Comparison of ENCODE assay signal across 14 cellular contexts in genomic region chr6:41724638-41725501, GRCh38. TPM values are rescaled to one million over a fixed set of nuclear protein-coding genes. Genes with fewer than 3 reads are reported as not detected.
DNase-seq lines count a peak whose midpoint lies in the region; ATAC-seq, FAIRE-seq and TF ChIP-seq lines count a peak whose summit lies in the region.
"Had no signal": no experiment of that assay in that cellular context is flagged by ENCODE, and none has a peak within 500 bp of the region (broad histone marks: within the 10 kb centered on the region; RNA-seq: fewer than 3 reads in every experiment).

No MANE protein-coding gene starts in this region.

- H3K36me3 ChIP-seq in HepG2 (replicated peaks in 1 of 2; ENCODE audit: control insufficient read depth in 1 of 2, insufficient read depth in 2 of 2, low read length in 2 of 2) (no peaks in the 10 kb centered on the region), right lobe of liver (no peaks in the 10 kb centered on the region)

- peaks cover 3% of the 10 kb centered on the region for H3K27me3 Mint-ChIP-seq in mesothelial cell of epicardium (ENCODE audit: low read depth)

- peak overlapping the region; percentile 25; the same call in 1 of the 2 replicates for H3K4me2 ChIP-seq in HepG2 (ENCODE audit: low read depth, low read length)

- WGBS in HepG2 (ENCODE audit: low lambda C conversion rate), result 71% methylated on average over 7 of the region's 10 CpGs
- WGBS in right lobe of liver (ENCODE audit: insufficient coverage, low coverage, low lambda C conversion rate, missing lambda C conversion rate), result 57% methylated on average over 3 of the region's 10 CpGs

- H3K27ac ChIP-seq in HepG2 (ENCODE audit: extremely low read length, insufficient read depth, low read length) (no peak overlapping the region), right lobe of liver (no peak overlapping the region), angular gyrus (ENCODE audit: low read depth, low read length) (peak overlapping the region; percentile 56)
- H3K27ac ChIP-seq: PC-9 had no signal

- no peak overlapping the region; a peak in 1 of 6 replicates for H3K4me3 ChIP-seq in HepG2 (replicated peaks in 1 of 3; ENCODE audit: insufficient read depth in 1 of 3, low read depth in 2 of 3, low read length in 3 of 3)
- no peak overlapping the region for H3K4me3 ChIP-seq in right lobe of liver
- H3K4me3 ChIP-seq: PC-9 had no signal

- CTCF ChIA-PET in HepG2 (lab: Yijun Ruan, JAX; ENCODE audit: low intra/inter-chr PET ratio, low total read pairs), result no interaction called here

- H3K9me3 ChIP-seq in HepG2 (ENCODE audit: low read length) (no peaks in the 10 kb centered on the region), right lobe of liver (no peaks in the 10 kb centered on the region)

- TF ChIP-seq RAD21 in HepG2 (CRISPR knock-in tag; IDR thresholded peaks at IDR 0.05), result no peak

- peaks cover 5% of the 10 kb centered on the region for H3K79me2 ChIP-seq in HepG2 (ENCODE audit: insufficient read depth, low read length)

- BruUV-seq in HepG2 (replicated peaks; lab: Mats Ljungman, UMichigan), result no TSS peak

- TF ChIP-seq EP300 in HepG2 (IDR thresholded peaks at IDR 0.05; ENCODE audit: low read depth in 2 of 2, low read length in 2 of 2) (no peak), HepG2 (CRISPR knock-in tag; IDR thresholded peaks at IDR 0.05; ENCODE audit: borderline replicate concordance) (no peak)

- FAIRE-seq in HepG2 (lab: Jason Lieb, UNC), result no peak
- FAIRE-seq: H54, TTC549 had no signal

- H4K20me1 ChIP-seq in HepG2 (ENCODE audit: insufficient read depth, low read length), result no peaks in the 10 kb centered on the region

- H3K4me1 Mint-ChIP-seq in mesothelial cell of epicardium, result peaks cover 20% of the 10 kb centered on the region

- no peak for TF ChIP-seq CTCF in HepG2 (CRISPR knock-in tag; IDR thresholded peaks at IDR 0.05)
- no peak for TF ChIP-seq CTCF in right lobe of liver (IDR thresholded peaks at IDR 0.05)
- no peak for TF ChIP-seq CTCF in mesothelial cell of epicardium (IDR thresholded peaks at IDR 0.05; ENCODE audit: unreplicated experiment)

- POLR2A ChIA-PET in HepG2 (lab: Yijun Ruan, JAX), result interaction anchor here (1.8 to 2.5 kb wide), 2 partner anchors 9 to 44 kb away, joined by 5 to 21 read pairs; no protein-coding TSS in a partner anchor

- 0 out of 2 replicates have a peak overlapping the region, but pooled peaks have one; percentile 2 for H3K9ac ChIP-seq in HepG2 (ENCODE audit: insufficient read depth, low read depth, low read length)

- H3K4me1 ChIP-seq in HepG2 (ENCODE audit: insufficient read depth, low read length) (peaks cover 61% of the 10 kb centered on the region), right lobe of liver (no peaks in the 10 kb centered on the region)

- H3K9me3 Mint-ChIP-seq in mesothelial cell of epicardium, result no peaks in the 10 kb centered on the region

- H3K27me3 ChIP-seq in HepG2 (ENCODE audit: control insufficient read depth in 1 of 2, insufficient read depth in 2 of 2, low read length in 2 of 2), result no peaks in the 10 kb centered on the region
- H3K27me3 ChIP-seq in right lobe of liver, result no peaks in the 10 kb centered on the region

- no peaks in the 10 kb centered on the region for H3K36me3 Mint-ChIP-seq in mesothelial cell of epicardium

- no peak overlapping the region for H2AFZ ChIP-seq in HepG2 (ENCODE audit: low read length)
- H2AFZ ChIP-seq: PC-9 had no signal

- no peak for DNase-seq in HepG2 (ENCODE audit: low spot score)
- no peak for DNase-seq in right lobe of liver
- no peak for DNase-seq in mesothelial cell of epicardium (ENCODE audit: low spot score in 2 of 2, unreplicated experiment in 2 of 2)
- no peak for DNase-seq in NCI-H1048 (lab: John Stamatoyannopoulos, UW)
- DNase-seq in NCI-H146 (lab: John Stamatoyannopoulos, UW), result no peak
- DNase-seq in Ammon's horn (ENCODE audit: low spot score), result no peak
- DNase-seq: GDM1; PC-9; stimulated activated CD4-positive, alpha-beta T cell treated with anti-CD3 and anti-CD28 coated beads, Interleukin-1b, Interleukin-23, amount 100 ng/mL, for 48 hours had no signal

- TF ChIP-seq POLR2A in HepG2 (IDR thresholded peaks at IDR 0.05; ENCODE audit: insufficient read depth in 1 of 2, low read depth in 2 of 2, low read length in 2 of 2) (no peak), right lobe of liver (IDR thresholded peaks at IDR 0.05) (no peak)

- H3K27ac Mint-ChIP-seq in mesothelial cell of epicardium, result peak overlapping the region; percentile 16

- ATAC-seq in HepG2 (peak; percentile 6; the same call in 1 of the 3 replicates), right lobe of liver (no peak), GM21825 (IDR thresholded peaks at IDR 0.05; ENCODE audit: unreplicated experiment) (no peak)
- ATAC-seq: esophagus mucosa had no signal

- intact Hi-C loops in HepG2 (cut with micrococcal nuclease; ENCODE audit: unreplicated experiment) (loop anchor here (10.0 kb wide), 1 partner anchor 320 kb away; no protein-coding TSS in a partner anchor), right lobe of liver (cut with DNase I) (no loop called here)

- in situ Hi-C loops in HepG2 (cut with HindIII; ENCODE audit: extremely low pct_ligation_motif_present, low pct_unique_long_range_greater_than_20kb), result no loop called here

- no peak overlapping the region for H3K4me3 Mint-ChIP-seq in mesothelial cell of epicardium

RNA-seq across cellular contexts. Expression of gene TFEB, which starts 10.5 kb away (rescaled TPM):
- 12.8 and 13.3 TPM in 2 replicates for total RNA-seq in HepG2 (2016; rRNA removed; fragmentation: Illumina TruSeq; extraction: Trizol)
- total RNA-seq in HepG2 (2016; cell fraction: cytosol; rRNA removed; fragmentation: Illumina TruSeq; extraction: Trizol; ENCODE audit: low read depth), result 7.3 and 10.0 TPM in 2 replicates
- total RNA-seq in HepG2 (2016; cell fraction: insoluble cytoplasmic fraction; rRNA removed; fragmentation: Illumina TruSeq; extraction: Trizol), result 10.9 and 15.1 TPM in 2 replicates
- 15.3 and 15.8 TPM in 2 replicates for total RNA-seq in HepG2 (2016; cell fraction: membrane; rRNA removed; fragmentation: Illumina TruSeq; extraction: Trizol)
- 9.0 and 11.5 TPM in 2 replicates for total RNA-seq in HepG2 (2016; cell fraction: nucleus; rRNA removed; fragmentation: Illumina TruSeq; extraction: Trizol)
- 18.7 and 21.6 TPM in 2 replicates for polyA plus RNA-seq in HepG2 (2011; rRNA removed)
- polyA plus RNA-seq in HepG2 (2011; cell fraction: cytosol; rRNA removed), result 7.6 and 16.3 TPM in 2 replicates
- polyA plus RNA-seq in HepG2 (2011; cell fraction: nucleus; rRNA removed), result 14.8 and 19.8 TPM in 2 replicates
- 4.8 and 7.7 TPM in 2 replicates for polyA plus RNA-seq in HepG2 (2012)
- polyA plus RNA-seq in HepG2 (2016; cell fraction: cytosol; fragmentation: Illumina TruSeq; extraction: Trizol; ENCODE audit: low read depth), result 8.4 and 9.0 TPM in 2 replicates
- 13.2 and 14.2 TPM in 2 replicates for polyA plus RNA-seq in HepG2 (2016; cell fraction: insoluble cytoplasmic fraction; fragmentation: Illumina TruSeq; extraction: Trizol; ENCODE audit: low read depth)
- 12.3 and 14.8 TPM in 2 replicates for polyA plus RNA-seq in HepG2 (2016; cell fraction: membrane; fragmentation: Illumina TruSeq; extraction: Trizol; ENCODE audit: low read depth)
- polyA plus RNA-seq in HepG2 (2016; cell fraction: nucleus; fragmentation: Illumina TruSeq; extraction: Trizol; ENCODE audit: insufficient read depth, low read depth), result 26.4 and 27.9 TPM in 2 replicates
- 22.8 and 39.7 TPM in 2 replicates for polyA minus RNA-seq in HepG2 (2011; rRNA and poly(A)+ RNA removed; ENCODE audit: low replicate concordance)
- 9.2 and 12.8 TPM in 2 replicates for polyA minus RNA-seq in HepG2 (2011; cell fraction: cytosol; rRNA and poly(A)+ RNA removed)
- 9.1 and 10.8 TPM in 2 replicates for polyA minus RNA-seq in HepG2 (2011; cell fraction: nucleus; rRNA and poly(A)+ RNA removed)
- 1 to 10 TPM; 4.5 to 9.2 (median 6.6) TPM for total RNA-seq in right lobe of liver
- 3.2 to 4.4 TPM (median 3.8 TPM) in 3 replicates for total RNA-seq in mesothelial cell of epicardium

RNA-seq across cellular contexts. Expression of gene PGC, which starts 22.3 kb away (rescaled TPM):
- total RNA-seq in HepG2 (2016; rRNA removed; fragmentation: Illumina TruSeq; extraction: Trizol), result 225 and 502 TPM in 2 replicates
- 33.5 and 35.5 TPM in 2 replicates for total RNA-seq in HepG2 (2016; cell fraction: cytosol; rRNA removed; fragmentation: Illumina TruSeq; extraction: Trizol; ENCODE audit: low read depth)
- total RNA-seq in HepG2 (2016; cell fraction: insoluble cytoplasmic fraction; rRNA removed; fragmentation: Illumina TruSeq; extraction: Trizol), result 215 and 502 TPM in 2 replicates
- 52.5 and 53.3 TPM in 2 replicates for total RNA-seq in HepG2 (2016; cell fraction: membrane; rRNA removed; fragmentation: Illumina TruSeq; extraction: Trizol)
- 408 and 459 TPM in 2 replicates for total RNA-seq in HepG2 (2016; cell fraction: nucleus; rRNA removed; fragmentation: Illumina TruSeq; extraction: Trizol)
- 397 and 426 TPM in 2 replicates for polyA plus RNA-seq in HepG2 (2011; rRNA removed)
- 243 and 350 TPM in 2 replicates for polyA plus RNA-seq in HepG2 (2011; cell fraction: cytosol; rRNA removed)
- polyA plus RNA-seq in HepG2 (2011; cell fraction: nucleus; rRNA removed), result 216 and 252 TPM in 2 replicates
- polyA plus RNA-seq in HepG2 (2012), result 62.0 and 149 TPM in 2 replicates
- 47.7 and 50.1 TPM in 2 replicates for polyA plus RNA-seq in HepG2 (2016; cell fraction: cytosol; fragmentation: Illumina TruSeq; extraction: Trizol; ENCODE audit: low read depth)
- polyA plus RNA-seq in HepG2 (2016; cell fraction: insoluble cytoplasmic fraction; fragmentation: Illumina TruSeq; extraction: Trizol; ENCODE audit: low read depth), result 245 and 256 TPM in 2 replicates
- 48.1 and 51.7 TPM in 2 replicates for polyA plus RNA-seq in HepG2 (2016; cell fraction: membrane; fragmentation: Illumina TruSeq; extraction: Trizol; ENCODE audit: low read depth)
- polyA plus RNA-seq in HepG2 (2016; cell fraction: nucleus; fragmentation: Illumina TruSeq; extraction: Trizol; ENCODE audit: insufficient read depth, low read depth), result 704 and 739 TPM in 2 replicates
- 0.21 and 469 TPM in 2 replicates for polyA minus RNA-seq in HepG2 (2011; rRNA and poly(A)+ RNA removed; ENCODE audit: low replicate concordance)
- 339 and 439 TPM in 2 replicates for polyA minus RNA-seq in HepG2 (2011; cell fraction: cytosol; rRNA and poly(A)+ RNA removed)
- 61.8 and 63.7 TPM in 2 replicates for polyA minus RNA-seq in HepG2 (2011; cell fraction: nucleus; rRNA and poly(A)+ RNA removed)
- under 1 TPM in 1 of 6 experiments, not detected in 5; 0.31 TPM for total RNA-seq in right lobe of liver
- not detected in 3 replicates for total RNA-seq in mesothelial cell of epicardium
- total RNA-seq: esophagus mucosa, PC-9 had no signal

RNA-seq across cellular contexts. Expression of gene FRS3, which starts 54.8 kb away (rescaled TPM):
- total RNA-seq in HepG2 (2016; rRNA removed; fragmentation: Illumina TruSeq; extraction: Trizol), result 1.5 and 3.0 TPM in 2 replicates
- 3.2 and 3.7 TPM in 2 replicates for total RNA-seq in HepG2 (2016; cell fraction: cytosol; rRNA removed; fragmentation: Illumina TruSeq; extraction: Trizol; ENCODE audit: low read depth)
- total RNA-seq in HepG2 (2016; cell fraction: insoluble cytoplasmic fraction; rRNA removed; fragmentation: Illumina TruSeq; extraction: Trizol), result 1.2 and 2.7 TPM in 2 replicates
- total RNA-seq in HepG2 (2016; cell fraction: membrane; rRNA removed; fragmentation: Illumina TruSeq; extraction: Trizol), result 6.5 and 6.6 TPM in 2 replicates
- 3.2 and 4.8 TPM in 2 replicates for total RNA-seq in HepG2 (2016; cell fraction: nucleus; rRNA removed; fragmentation: Illumina TruSeq; extraction: Trizol)
- 7.1 and 7.4 TPM in 2 replicates for polyA plus RNA-seq in HepG2 (2011; rRNA removed)
- 6.7 TPM in 2 replicates for polyA plus RNA-seq in HepG2 (2011; cell fraction: cytosol; rRNA removed)
- polyA plus RNA-seq in HepG2 (2011; cell fraction: nucleus; rRNA removed), result 11.2 and 14.1 TPM in 2 replicates
- 2.5 and 2.9 TPM in 2 replicates for polyA plus RNA-seq in HepG2 (2012)
- 5.9 and 6.1 TPM in 2 replicates for polyA plus RNA-seq in HepG2 (2016; cell fraction: cytosol; fragmentation: Illumina TruSeq; extraction: Trizol; ENCODE audit: low read depth)
- polyA plus RNA-seq in HepG2 (2016; cell fraction: insoluble cytoplasmic fraction; fragmentation: Illumina TruSeq; extraction: Trizol; ENCODE audit: low read depth), result 3.0 and 3.6 TPM in 2 replicates
- polyA plus RNA-seq in HepG2 (2016; cell fraction: membrane; fragmentation: Illumina TruSeq; extraction: Trizol; ENCODE audit: low read depth), result 10.2 and 10.3 TPM in 2 replicates
- polyA plus RNA-seq in HepG2 (2016; cell fraction: nucleus; fragmentation: Illumina TruSeq; extraction: Trizol; ENCODE audit: insufficient read depth, low read depth), result 11.8 and 13.3 TPM in 2 replicates
- polyA minus RNA-seq in HepG2 (2011; rRNA and poly(A)+ RNA removed; ENCODE audit: low replicate concordance), result 2.6 and 8.3 TPM in 2 replicates
- polyA minus RNA-seq in HepG2 (2011; cell fraction: cytosol; rRNA and poly(A)+ RNA removed), result 0.89 and 2.1 TPM in 2 replicates
- 3.4 and 3.5 TPM in 2 replicates for polyA minus RNA-seq in HepG2 (2011; cell fraction: nucleus; rRNA and poly(A)+ RNA removed)
- 1 to 10 TPM in 5 of 6 experiments, under 1 TPM in 1; 0.68 to 3.0 (median 1.9) TPM for total RNA-seq in right lobe of liver
- 5.8 to 6.8 TPM (median 6.3 TPM) in 3 replicates for total RNA-seq in mesothelial cell of epicardium

RNA-seq across cellular contexts. Expression of gene PRICKLE4, which starts 55.7 kb away (rescaled TPM):
- 1.2 TPM in 1 of 2 replicates, not detected in the other for total RNA-seq in HepG2 (2016; rRNA removed; fragmentation: Illumina TruSeq; extraction: Trizol)
- 0.91 TPM in 1 of 2 replicates, not detected in the other for total RNA-seq in HepG2 (2016; cell fraction: cytosol; rRNA removed; fragmentation: Illumina TruSeq; extraction: Trizol; ENCODE audit: low read depth)
- 0.50 TPM in 1 of 2 replicates, not detected in the other for total RNA-seq in HepG2 (2016; cell fraction: insoluble cytoplasmic fraction; rRNA removed; fragmentation: Illumina TruSeq; extraction: Trizol)
- not detected in 2 replicates for total RNA-seq in HepG2 (2016; cell fraction: membrane; rRNA removed; fragmentation: Illumina TruSeq; extraction: Trizol)
- total RNA-seq in HepG2 (2016; cell fraction: nucleus; rRNA removed; fragmentation: Illumina TruSeq; extraction: Trizol), result 0.88 and 1.6 TPM in 2 replicates
- polyA plus RNA-seq in HepG2 (2011; rRNA removed), result 0.74 and 0.92 TPM in 2 replicates
- polyA plus RNA-seq in HepG2 (2011; cell fraction: cytosol; rRNA removed), result 0.15 and 0.34 TPM in 2 replicates
- 26.8 and 42.0 TPM in 2 replicates for polyA plus RNA-seq in HepG2 (2011; cell fraction: nucleus; rRNA removed)
- polyA plus RNA-seq in HepG2 (2012), result 3.7 and 5.4 TPM in 2 replicates
- polyA plus RNA-seq in HepG2 (2016; cell fraction: cytosol; fragmentation: Illumina TruSeq; extraction: Trizol; ENCODE audit: low read depth), result not detected in 2 replicates
- not detected in 2 replicates for polyA plus RNA-seq in HepG2 (2016; cell fraction: insoluble cytoplasmic fraction; fragmentation: Illumina TruSeq; extraction: Trizol; ENCODE audit: low read depth)
- polyA plus RNA-seq in HepG2 (2016; cell fraction: membrane; fragmentation: Illumina TruSeq; extraction: Trizol; ENCODE audit: low read depth), result not detected in 2 replicates
- polyA plus RNA-seq in HepG2 (2016; cell fraction: nucleus; fragmentation: Illumina TruSeq; extraction: Trizol; ENCODE audit: insufficient read depth, low read depth), result 10.5 and 24.2 TPM in 2 replicates
- polyA minus RNA-seq in HepG2 (2011; rRNA and poly(A)+ RNA removed; ENCODE audit: low replicate concordance), result 0.30 TPM in 1 of 2 replicates, not detected in the other
- polyA minus RNA-seq in HepG2 (2011; cell fraction: cytosol; rRNA and poly(A)+ RNA removed), result not detected in 2 replicates
- polyA minus RNA-seq in HepG2 (2011; cell fraction: nucleus; rRNA and poly(A)+ RNA removed), result 3.6 and 5.6 TPM in 2 replicates
- total RNA-seq in right lobe of liver, result 1 to 10 TPM in 5 of 6 experiments, not detected in 1; 1.3 to 3.1 (median 2.7) TPM
- total RNA-seq in mesothelial cell of epicardium, result 4.5 to 8.1 TPM (median 6.6 TPM) in 3 replicates

Comparison
In these comparisons a context has a peak if more than half of its experiments do, and no peak if none do; other contexts are left out.
1. RNA of gene PGC, which starts 22.3 kb away (total RNA-seq): 33.5 to 502 TPM in HepG2; 0.31 TPM in right lobe of liver and not detected in mesothelial cell of epicardium; every median in the first group is over 10 times any median in the second.